ENCODE assay signal across 8 cellular contexts in the genomic region with DNA sequence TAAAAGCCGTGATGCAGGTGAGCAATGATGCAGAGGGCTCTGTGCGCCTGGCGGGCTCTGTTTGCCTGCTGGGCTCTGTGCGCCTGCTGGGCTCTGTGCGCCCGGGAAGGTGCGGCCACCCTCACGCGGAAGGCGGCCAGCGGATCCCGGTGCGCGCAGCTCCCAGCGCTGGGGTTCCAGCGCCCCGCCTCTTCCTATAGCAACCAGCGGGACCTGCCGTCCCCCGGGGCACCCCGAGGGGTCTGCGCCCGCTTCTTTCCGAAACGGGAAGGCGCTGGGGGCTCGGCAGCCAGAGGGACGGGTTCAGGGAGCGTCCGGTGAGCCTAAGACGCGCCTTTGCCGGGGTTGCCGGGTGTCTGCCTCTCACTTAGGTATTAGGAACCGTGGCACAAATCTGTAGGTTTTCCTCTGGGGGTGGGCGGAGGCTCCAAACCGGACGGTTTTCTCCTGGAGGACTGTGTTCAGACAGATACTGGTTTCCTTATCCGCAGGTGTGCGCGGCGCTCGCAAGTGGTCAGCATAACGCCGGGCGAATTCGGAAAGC. TPM values are rescaled to one million over a fixed set of nuclear protein-coding genes. Genes with fewer than 3 reads are reported as not detected.
A peak's percentile ranks its signal among the peaks of the same experiment; 100 is the strongest.
DNase-seq lines count a peak whose midpoint lies in the region; ATAC-seq and TF ChIP-seq lines count a peak whose summit lies in the region.

No MANE protein-coding gene starts in this region.

- H3K36me3 ChIP-seq in muscle layer of duodenum (ENCODE audit: control insufficient read depth in 1 of 2, insufficient read depth in 2 of 2, low read length in 2 of 2) = peaks cover 17 to 20% of the 10 kb centered on the region in 2 donors

- peaks cover 2% of the 10 kb centered on the region for H3K36me3 Mint-ChIP-seq in activated naive CD4-positive, alpha-beta T cell treated with anti-CD3 and anti-CD28 coated beads for 36 hours (ENCODE audit: low read depth)
- H3K36me3 Mint-ChIP-seq in endothelial cell (ENCODE audit: low read depth, unreplicated experiment) = peaks cover 21% of the 10 kb centered on the region

- H3K27me3 Mint-ChIP-seq in activated naive CD4-positive, alpha-beta T cell treated with anti-CD3 and anti-CD28 coated beads for 36 hours (ENCODE audit: low read depth) = no peaks in the 10 kb centered on the region
- peaks cover 6% of the 10 kb centered on the region for H3K27me3 Mint-ChIP-seq in endothelial cell (ENCODE audit: unreplicated experiment)

- CTCF ChIA-PET in activated naive CD4-positive, alpha-beta T cell treated with anti-CD3 and anti-CD28 coated beads for 36 hours (lab: Charles Lee) = no interaction called here

- peak overlapping the region; percentile 44 to 65 for H3K4me3 ChIP-seq in muscle layer of duodenum (ENCODE audit: low read depth in 1 of 2, low read length in 2 of 2)

- peak; percentile 28 for DNase-seq in activated naive CD4-positive, alpha-beta T cell treated with anti-CD3 and anti-CD28 coated beads for 36 hours
- DNase-seq in activated naive CD4-positive, alpha-beta T cell treated with anti-CD3 and anti-CD28 coated beads, Interleukin-2, amount 50 U/mL, for 16 hours = no peak
- DNase-seq in RPMI8226 (peak; percentile 21), endothelial cell (ENCODE audit: low spot score) (no peak), OCI-M1 (lab: John Stamatoyannopoulos, UW) (no peak), H4 (ENCODE audit: low spot score) (no peak)

- no peak for ATAC-seq in HG03520 (IDR thresholded peaks at IDR 0.05; ENCODE audit: unreplicated experiment)

- H3K27ac ChIP-seq in muscle layer of duodenum (ENCODE audit: low read length) = no peak overlapping the region

- H3K9me3 ChIP-seq in muscle layer of duodenum (ENCODE audit: control insufficient read depth in 1 of 2, low read length in 2 of 2) = no peaks in the 10 kb centered on the region

- H3K4me1 ChIP-seq in muscle layer of duodenum (ENCODE audit: control insufficient read depth in 1 of 2, insufficient read depth in 2 of 2, low read length in 2 of 2) = peaks cover 0 to 18% of the 10 kb centered on the region in 2 donors

- no peak for TF ChIP-seq CTCF in endothelial cell (IDR thresholded peaks at IDR 0.05; ENCODE audit: unreplicated experiment)

- intact Hi-C loops in activated naive CD4-positive, alpha-beta T cell treated with anti-CD3 and anti-CD28 coated beads for 36 hours (cut with micrococcal nuclease) = no loop called here

- H3K9me3 Mint-ChIP-seq in activated naive CD4-positive, alpha-beta T cell treated with anti-CD3 and anti-CD28 coated beads for 36 hours = no peaks in the 10 kb centered on the region
- H3K9me3 Mint-ChIP-seq in endothelial cell (ENCODE audit: unreplicated experiment) = no peaks in the 10 kb centered on the region

- H3K4me3 Mint-ChIP-seq in activated naive CD4-positive, alpha-beta T cell treated with anti-CD3 and anti-CD28 coated beads for 36 hours = peak overlapping the region; percentile 80
- H3K4me3 Mint-ChIP-seq in endothelial cell (ENCODE audit: unreplicated experiment) = peak overlapping the region; percentile 88

- H3K27ac Mint-ChIP-seq in activated naive CD4-positive, alpha-beta T cell treated with anti-CD3 and anti-CD28 coated beads for 36 hours = no peak overlapping the region
- no peak overlapping the region for H3K27ac Mint-ChIP-seq in endothelial cell (ENCODE audit: unreplicated experiment)

- H3K4me1 Mint-ChIP-seq in activated naive CD4-positive, alpha-beta T cell treated with anti-CD3 and anti-CD28 coated beads for 36 hours (ENCODE audit: low read depth) = peaks cover 6% of the 10 kb centered on the region
- peaks cover 3% of the 10 kb centered on the region for H3K4me1 Mint-ChIP-seq in endothelial cell (ENCODE audit: unreplicated experiment)

- no peaks in the 10 kb centered on the region for H3K27me3 ChIP-seq in muscle layer of duodenum (ENCODE audit: low read depth, low read length)

RNA-seq across cellular contexts. Expression of a gene that starts 31.8 kb away (rescaled TPM):
- 10 to 100 TPM; 78.5 to 81.1 TPM for total RNA-seq in activated naive CD4-positive, alpha-beta T cell treated with anti-CD3 and anti-CD28 coated beads for 36 hours
- total RNA-seq in endothelial cell (ENCODE audit: unreplicated experiment) = 151 TPM
- 95.1 and 121 TPM in 2 replicates for total RNA-seq in H4 (2014; rRNA removed; shearing (Covaris generic))

Comparison
In these comparisons a context has a peak if more than half of its experiments do, and no peak if none do; other contexts are left out.
1. DNase-seq: peak in activated naive CD4-positive, alpha-beta T cell treated with anti-CD3 and anti-CD28 coated beads for 36 hours (single experiment) and RPMI8226 (single experiment); none in activated naive CD4-positive, alpha-beta T cell treated with anti-CD3 and anti-CD28 coated beads, Interleukin-2, amount 50 U/mL, for 16 hours (single experiment), endothelial cell (single experiment), OCI-M1 (single experiment) and H4 (single experiment).